8 cellular contexts compared by ENCODE assay signal in the genomic region with DNA sequence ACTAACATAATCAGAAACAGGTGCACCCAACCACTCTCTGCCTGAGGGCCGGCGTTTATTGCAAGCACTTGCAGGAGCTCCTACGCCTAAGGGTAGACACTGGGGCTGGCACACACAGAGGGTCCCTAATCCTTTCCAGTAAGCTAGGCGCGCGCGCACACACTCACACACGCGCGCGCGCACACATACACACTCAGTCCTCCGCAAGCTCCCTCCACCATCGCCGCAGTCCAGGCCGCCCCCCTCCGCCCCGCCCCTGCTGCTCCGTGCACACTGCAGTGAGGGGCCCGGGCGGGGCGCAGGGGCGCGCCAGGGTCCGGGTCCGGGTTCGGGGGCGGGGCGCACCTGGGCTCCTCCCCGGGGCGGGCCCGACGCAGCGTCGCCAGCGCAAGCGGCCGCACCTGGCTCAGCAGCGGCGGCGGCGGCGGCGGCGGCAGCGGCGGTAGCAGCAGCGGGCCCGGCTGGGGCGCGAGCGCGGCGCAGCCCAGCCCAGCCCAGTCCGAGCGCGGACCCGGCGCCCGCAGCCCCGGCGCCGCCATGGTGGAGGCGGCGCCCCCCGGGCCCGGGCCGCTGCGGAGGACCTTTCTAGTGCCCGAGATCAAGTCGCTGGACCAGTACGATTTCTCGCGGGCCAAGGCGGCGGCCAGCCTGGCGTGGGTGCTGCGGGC. TPM values are rescaled to one million over a fixed set of nuclear protein-coding genes. Genes with fewer than 3 reads are reported as not detected.
DNase-seq lines count a peak whose midpoint lies in the region; ATAC-seq lines count a peak whose summit lies in the region.

A gene with protein sequence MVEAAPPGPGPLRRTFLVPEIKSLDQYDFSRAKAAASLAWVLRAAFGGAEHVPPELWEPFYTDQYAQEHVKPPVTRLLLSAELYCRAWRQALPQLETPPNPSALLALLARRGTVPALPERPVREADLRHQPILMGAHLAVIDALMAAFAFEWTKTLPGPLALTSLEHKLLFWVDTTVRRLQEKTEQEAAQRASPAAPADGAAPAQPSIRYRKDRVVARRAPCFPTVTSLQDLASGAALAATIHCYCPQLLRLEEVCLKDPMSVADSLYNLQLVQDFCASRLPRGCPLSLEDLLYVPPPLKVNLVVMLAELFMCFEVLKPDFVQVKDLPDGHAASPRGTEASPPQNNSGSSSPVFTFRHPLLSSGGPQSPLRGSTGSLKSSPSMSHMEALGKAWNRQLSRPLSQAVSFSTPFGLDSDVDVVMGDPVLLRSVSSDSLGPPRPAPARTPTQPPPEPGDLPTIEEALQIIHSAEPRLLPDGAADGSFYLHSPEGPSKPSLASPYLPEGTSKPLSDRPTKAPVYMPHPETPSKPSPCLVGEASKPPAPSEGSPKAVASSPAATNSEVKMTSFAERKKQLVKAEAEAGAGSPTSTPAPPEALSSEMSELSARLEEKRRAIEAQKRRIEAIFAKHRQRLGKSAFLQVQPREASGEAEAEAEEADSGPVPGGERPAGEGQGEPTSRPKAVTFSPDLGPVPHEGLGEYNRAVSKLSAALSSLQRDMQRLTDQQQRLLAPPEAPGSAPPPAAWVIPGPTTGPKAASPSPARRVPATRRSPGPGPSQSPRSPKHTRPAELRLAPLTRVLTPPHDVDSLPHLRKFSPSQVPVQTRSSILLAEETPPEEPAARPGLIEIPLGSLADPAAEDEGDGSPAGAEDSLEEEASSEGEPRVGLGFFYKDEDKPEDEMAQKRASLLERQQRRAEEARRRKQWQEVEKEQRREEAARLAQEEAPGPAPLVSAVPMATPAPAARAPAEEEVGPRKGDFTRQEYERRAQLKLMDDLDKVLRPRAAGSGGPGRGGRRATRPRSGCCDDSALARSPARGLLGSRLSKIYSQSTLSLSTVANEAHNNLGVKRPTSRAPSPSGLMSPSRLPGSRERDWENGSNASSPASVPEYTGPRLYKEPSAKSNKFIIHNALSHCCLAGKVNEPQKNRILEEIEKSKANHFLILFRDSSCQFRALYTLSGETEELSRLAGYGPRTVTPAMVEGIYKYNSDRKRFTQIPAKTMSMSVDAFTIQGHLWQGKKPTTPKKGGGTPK (plus strand): TSS at position 398 of the 668 bp plus-strand sequence. CDS start 140 bp downstream, at position 538.

- peak within 1 kb of the TSS; percentile 72 for H3K4me3 ChIP-seq in BLaER1
- peak within 1 kb of the TSS; percentile 57 for H3K4me3 ChIP-seq in right cardiac atrium (ENCODE audit: low read length)
- H3K4me3 ChIP-seq in skeletal muscle cell (ENCODE audit: low read depth, low read length), result peak within 1 kb of the TSS; percentile 27

- no peaks in the 10 kb centered on the region for H3K36me3 ChIP-seq in BLaER1

- WGBS in right cardiac atrium, result under 1% methylated on average over 78 of the region's 78 CpGs

- H3K27me3 ChIP-seq in BLaER1 (peaks cover 49% of the 10 kb centered on the region), right cardiac atrium (ENCODE audit: control insufficient read depth, insufficient read depth) (no peaks in the 10 kb centered on the region)

- H3K9ac ChIP-seq in BLaER1, result 0 out of 2 replicates have a peak within 1 kb of the TSS, but pooled peaks have one; percentile 50

- peak; percentile 44 for DNase-seq in NCI-H748 treated with DMSO at 0.1 percent for 48 hours (lab: John Stamatoyannopoulos, UW)
- DNase-seq in activated effector memory CD4-positive, alpha-beta T cell treated with Interleukin-2 at 50 U/mL for 16 hours, result peak; percentile 4
- no peak for DNase-seq in right cardiac atrium
- no peak for DNase-seq in skeletal muscle cell (ENCODE audit: low read depth)

- H4K20me1 ChIP-seq in BLaER1, result peaks cover 26% of the 10 kb centered on the region

- H3K9me3 ChIP-seq in BLaER1 (no peaks in the 10 kb centered on the region), right cardiac atrium (ENCODE audit: control insufficient read depth, low read length) (no peaks in the 10 kb centered on the region)

- ATAC-seq in HG02759 (IDR thresholded peaks at IDR 0.05; ENCODE audit: unreplicated experiment) (peak; percentile 58), right cardiac atrium (peak; percentile 42 to 47), HG03565 (IDR thresholded peaks at IDR 0.05; ENCODE audit: unreplicated experiment) (no peak), HG03196 (IDR thresholded peaks at IDR 0.05; ENCODE audit: unreplicated experiment) (no peak)

- H3K4me1 ChIP-seq in BLaER1 (peaks cover 7% of the 10 kb centered on the region), right cardiac atrium (ENCODE audit: control insufficient read depth, insufficient read depth, low read length) (no peaks in the 10 kb centered on the region)

- peak within 1 kb of the TSS; percentile 79 for H3K4me2 ChIP-seq in BLaER1

- H3K27ac ChIP-seq in BLaER1, result no peak within 1 kb of the TSS
- H3K27ac ChIP-seq in right cardiac atrium (ENCODE audit: low read length), result no peak within 1 kb of the TSS

- intact Hi-C loops in right cardiac atrium (cut with DNase I), result no loop called here

RNA-seq across cellular contexts. Expression of the gene that starts here (rescaled TPM):
- under 1 TPM; 0.20 to 0.71 (median 0.38) TPM for total RNA-seq in right cardiac atrium
- 0.29 TPM for polyA plus RNA-seq in right cardiac atrium

Comparison
In these comparisons a context has a peak if more than half of its experiments do, and no peak if none do; other contexts are left out.
1. Peak in ATAC-seq and H3K4me3 ChIP-seq in right cardiac atrium; RNA of the gene not detected or under 1 TPM.
2. DNase-seq: peak in NCI-H748 treated with DMSO at 0.1 percent for 48 hours (single experiment) and activated effector memory CD4-positive, alpha-beta T cell treated with Interleukin-2 at 50 U/mL for 16 hours (single experiment); none in right cardiac atrium (0 of 3) and skeletal muscle cell (single experiment).
3. Peak in every context shown above with its lines, with median percentiles within 50 percentile points of each other: H3K4me3 ChIP-seq.